ENCODE assay signal across 1 cellular context in the genomic region with DNA sequence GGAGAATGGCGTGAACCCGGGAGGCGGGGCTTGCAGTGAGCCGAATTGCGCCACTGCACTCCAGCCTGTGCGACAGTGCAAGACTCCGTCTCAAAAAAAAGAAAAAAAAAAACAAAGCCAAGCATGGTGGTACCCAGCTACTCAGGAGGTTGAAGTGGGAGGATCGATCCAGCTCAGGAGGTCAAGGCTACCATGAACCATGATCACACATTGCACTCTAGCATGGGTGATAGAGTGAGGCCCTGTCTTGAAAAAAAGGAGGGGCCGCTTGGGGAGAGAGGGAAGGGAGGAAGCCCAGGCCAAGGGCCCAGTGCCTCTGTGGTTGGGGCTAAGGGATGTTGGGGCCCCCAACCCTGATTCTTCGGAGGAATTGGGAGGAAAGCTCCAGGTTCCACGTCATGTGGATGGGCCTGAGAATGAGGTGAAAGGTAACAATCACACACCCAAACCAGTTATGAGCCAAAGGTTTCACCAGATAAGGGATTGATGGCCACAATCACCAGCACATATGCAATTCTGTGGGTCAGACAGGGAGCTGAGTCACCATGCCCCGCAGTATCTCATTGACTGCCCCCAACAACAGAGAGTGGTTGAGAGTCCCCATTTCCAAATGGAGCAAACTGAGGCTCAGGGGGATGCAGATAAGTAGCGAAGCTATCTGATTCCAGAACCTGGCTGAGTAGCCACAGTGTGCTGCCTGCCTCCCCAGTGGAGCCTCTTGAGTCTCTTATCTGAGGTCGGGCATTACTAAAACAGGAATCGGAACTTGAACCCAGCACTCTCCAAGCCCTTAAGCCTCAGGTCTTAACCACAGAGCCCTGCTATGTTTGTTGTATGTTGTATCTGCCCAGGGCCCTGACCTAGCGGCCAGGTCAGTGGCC.
TF ChIP-seq lines count a peak whose summit lies in the region.

No MANE protein-coding gene starts in this region.

TF ChIP-seq in HepG2, 621 proteins besides CTCF, POLR2A, EP300 and RAD21 (continued from another document and continues in another):
- TF ChIP-seq ZBTB38 (CRISPR knock-in tag; IDR thresholded peaks at IDR 0.05) = no peak
- TF ChIP-seq MBNL3 (CRISPR knock-in tag; conservative IDR thresholded peaks at IDR 0.05) = no peak
- no peak for TF ChIP-seq MTF2 (CRISPR knock-in tag; IDR thresholded peaks at IDR 0.05; ENCODE audit: borderline replicate concordance)
- no peak for TF ChIP-seq KLF15 (CRISPR knock-in tag; IDR thresholded peaks at IDR 0.05; ENCODE audit: borderline replicate concordance)
- TF ChIP-seq GLI4 (CRISPR knock-in tag; IDR thresholded peaks at IDR 0.05; ENCODE audit: borderline replicate concordance) = no peak
- no peak for TF ChIP-seq ZNF383 (CRISPR knock-in tag; IDR thresholded peaks at IDR 0.05; ENCODE audit: borderline replicate concordance)
- no peak for TF ChIP-seq DNMT3B (CRISPR knock-in tag; conservative IDR thresholded peaks at IDR 0.05)
- TF ChIP-seq ZNF749 (CRISPR knock-in tag; IDR thresholded peaks at IDR 0.05; ENCODE audit: borderline replicate concordance) = no peak
- TF ChIP-seq MXD4 (CRISPR knock-in tag; IDR thresholded peaks at IDR 0.05) = no peak
- TF ChIP-seq FOXO4 (CRISPR knock-in tag; conservative IDR thresholded peaks at IDR 0.05) = no peak
- no peak for TF ChIP-seq ZNF333 (CRISPR knock-in tag; IDR thresholded peaks at IDR 0.05; ENCODE audit: borderline replicate concordance)
- no peak for TF ChIP-seq MED13 (CRISPR knock-in tag; IDR thresholded peaks at IDR 0.05)
- TF ChIP-seq ZNF512 (CRISPR knock-in tag; IDR thresholded peaks at IDR 0.05) = no peak
- no peak for TF ChIP-seq KMT2B (CRISPR knock-in tag; IDR thresholded peaks at IDR 0.05)
- TF ChIP-seq MNT (IDR thresholded peaks at IDR 0.05) = 0 out of 2 replicates have a peak, but pooled peaks have one; percentile 2
- TF ChIP-seq TARDBP (CRISPR knock-in tag; IDR thresholded peaks at IDR 0.05) = 0 out of 2 replicates have a peak, but pooled peaks have one; percentile 44
- TF ChIP-seq ZNF704 (CRISPR knock-in tag; IDR thresholded peaks at IDR 0.05; ENCODE audit: borderline replicate concordance) = no peak
- TF ChIP-seq ZNF121 (CRISPR knock-in tag; IDR thresholded peaks at IDR 0.05) = 0 out of 2 replicates have a peak, but pooled peaks have one; percentile 17
- TF ChIP-seq CSRNP2 (CRISPR knock-in tag; conservative IDR thresholded peaks at IDR 0.05; ENCODE audit: low read depth) = no peak
- no peak for TF ChIP-seq POLR2G (IDR thresholded peaks at IDR 0.05; ENCODE audit: low read depth, low read length)
- no peak for TF ChIP-seq SIX1 (CRISPR knock-in tag; IDR thresholded peaks at IDR 0.05; ENCODE audit: borderline replicate concordance)
- no peak for TF ChIP-seq MAFG (CRISPR knock-in tag; IDR thresholded peaks at IDR 0.05)
- no peak for TF ChIP-seq GPN1 (CRISPR knock-in tag; IDR thresholded peaks at IDR 0.05; ENCODE audit: borderline replicate concordance)
- TF ChIP-seq ZBTB7B (CRISPR knock-in tag; IDR thresholded peaks at IDR 0.05) = peak; percentile 27; the same call in 1 of the 2 replicates
- no peak for TF ChIP-seq ZNF75D (CRISPR knock-in tag; IDR thresholded peaks at IDR 0.05; ENCODE audit: borderline replicate concordance)
- no peak for TF ChIP-seq SPEN (CRISPR knock-in tag; IDR thresholded peaks at IDR 0.05; ENCODE audit: low read depth)
- TF ChIP-seq MTA3 (CRISPR knock-in tag; IDR thresholded peaks at IDR 0.05) = no peak
- peak; percentile 31; the same call in 1 of the 2 replicates for TF ChIP-seq MYC (CRISPR knock-in tag; IDR thresholded peaks at IDR 0.05; ENCODE audit: borderline replicate concordance)
- no peak for TF ChIP-seq RBM22 (optimal IDR thresholded peaks at IDR 0.05; ENCODE audit: low read length)
- TF ChIP-seq ZFP41 (CRISPR knock-in tag; IDR thresholded peaks at IDR 0.05; ENCODE audit: borderline replicate concordance) = no peak
- no peak for TF ChIP-seq ZNF674 (CRISPR knock-in tag; IDR thresholded peaks at IDR 0.05; ENCODE audit: low read depth)
- no peak for TF ChIP-seq MTERF4 (CRISPR knock-in tag; IDR thresholded peaks at IDR 0.05)
- TF ChIP-seq ZNF549 (CRISPR knock-in tag; IDR thresholded peaks at IDR 0.05) = no peak
- TF ChIP-seq ZNF33A (CRISPR knock-in tag; IDR thresholded peaks at IDR 0.05; ENCODE audit: borderline replicate concordance) = no peak
- no peak for TF ChIP-seq TP53 (CRISPR knock-in tag; conservative IDR thresholded peaks at IDR 0.05)
- TF ChIP-seq, protein P1, sequence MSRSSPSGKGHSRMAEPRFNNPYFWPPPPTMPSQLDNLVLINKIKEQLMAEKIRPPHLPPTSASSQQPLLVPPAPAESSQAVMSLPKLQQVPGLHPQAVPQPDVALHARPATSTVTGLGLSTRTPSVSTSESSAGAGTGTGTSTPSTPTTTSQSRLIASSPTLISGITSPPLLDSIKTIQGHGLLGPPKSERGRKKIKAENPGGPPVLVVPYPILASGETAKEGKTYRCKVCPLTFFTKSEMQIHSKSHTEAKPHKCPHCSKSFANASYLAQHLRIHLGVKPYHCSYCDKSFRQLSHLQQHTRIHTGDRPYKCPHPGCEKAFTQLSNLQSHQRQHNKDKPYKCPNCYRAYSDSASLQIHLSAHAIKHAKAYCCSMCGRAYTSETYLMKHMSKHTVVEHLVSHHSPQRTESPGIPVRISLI (CRISPR knock-in tag; IDR thresholded peaks at IDR 0.05; ENCODE audit: borderline replicate concordance) = peak; percentile 94
- no peak for TF ChIP-seq ATF7-NPFF (CRISPR knock-in tag; IDR thresholded peaks at IDR 0.05; ENCODE audit: low read depth)
- no peak for TF ChIP-seq MIER3 (CRISPR knock-in tag; IDR thresholded peaks at IDR 0.05; ENCODE audit: borderline replicate concordance)
- no peak for TF ChIP-seq TRAFD1 (CRISPR knock-in tag; IDR thresholded peaks at IDR 0.05; ENCODE audit: borderline replicate concordance)
- no peak for TF ChIP-seq AFF4 (CRISPR knock-in tag; IDR thresholded peaks at IDR 0.05)
- no peak for TF ChIP-seq MED8 (CRISPR knock-in tag; IDR thresholded peaks at IDR 0.05; ENCODE audit: insufficient replicate concordance)
- peak; percentile 62; the same call in 1 of the 2 replicates for TF ChIP-seq THAP11 (CRISPR knock-in tag; IDR thresholded peaks at IDR 0.05)
